ENCODE assay signal across 1 cellular context in the genomic region with DNA sequence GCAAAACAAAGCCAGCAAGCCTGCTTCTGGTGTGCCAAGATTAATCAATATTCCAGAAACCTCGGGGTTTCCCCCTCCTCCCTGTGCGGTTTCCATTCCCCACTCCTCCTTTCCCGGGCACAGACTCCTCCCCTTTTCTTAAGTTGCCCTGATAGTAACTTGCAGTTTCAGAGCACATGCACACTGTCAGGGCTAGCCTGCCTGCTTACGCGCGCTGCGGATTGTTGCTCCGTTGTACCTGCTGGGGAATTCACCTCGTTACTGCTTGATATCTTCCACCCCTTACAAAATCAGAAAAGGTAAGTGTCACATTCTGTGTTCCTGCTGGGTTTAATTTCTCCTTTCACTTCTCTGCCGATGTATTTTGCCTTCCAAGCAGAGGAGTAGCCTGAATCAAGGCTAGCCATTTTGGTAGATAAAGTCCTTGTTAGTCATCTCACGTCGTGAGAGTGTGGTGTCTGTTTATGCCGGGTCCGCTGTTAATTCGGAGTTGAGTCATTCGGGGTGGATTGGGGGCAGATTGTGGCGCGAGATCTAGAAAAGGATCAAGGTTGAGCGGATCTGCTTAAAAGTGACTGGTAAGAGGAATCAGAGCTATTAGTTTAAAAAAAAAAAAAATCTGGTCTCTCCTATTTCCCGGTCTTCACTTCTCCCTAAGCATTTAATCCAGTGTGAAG.
TF ChIP-seq lines count a peak whose summit lies in the region.

Gene SLC1A3, plus strand, starts transcription at position 170 of the 677 bp plus-strand sequence. CDS start 1,818 bp downstream, outside the sequence.

TF ChIP-seq in H1, 55 proteins besides CTCF, POLR2A, EP300 and RAD21 (continued from another document):
- TF ChIP-seq TEAD4 (IDR thresholded peaks at IDR 0.05; ENCODE audit: low read depth, low read length) = 0 out of 2 replicates have a peak, but pooled peaks have one; percentile 3
- TF ChIP-seq CHD2 (IDR thresholded peaks at IDR 0.05; ENCODE audit: low read length) = no peak
- 0 out of 2 replicates have a peak, but pooled peaks have one; percentile 1 for TF ChIP-seq SIX5 (IDR thresholded peaks at IDR 0.05; ENCODE audit: low read depth, low read length)
- TF ChIP-seq EZH2 (IDR thresholded peaks at IDR 0.05; ENCODE audit: low read depth, low read length, severe bottlenecking) = no peak
- peak; percentile 98 for TF ChIP-seq POLR2AphosphoS5 (IDR thresholded peaks at IDR 0.05; ENCODE audit: low read depth, low read length)
- peak; percentile 94 for TF ChIP-seq SAP30 (IDR thresholded peaks at IDR 0.05; ENCODE audit: insufficient read depth, insufficient replicate concordance, low read length)
- TF ChIP-seq KDM4A (IDR thresholded peaks at IDR 0.05; ENCODE audit: low read depth, low read length, severe bottlenecking) = peak; percentile 47
- TF ChIP-seq RNF2 (IDR thresholded peaks at IDR 0.05; ENCODE audit: borderline replicate concordance, low read depth, low read length, missing control alignments, poor library complexity, severe bottlenecking) = no peak
- no peak for TF ChIP-seq GABPA (IDR thresholded peaks at IDR 0.05; ENCODE audit: borderline replicate concordance, insufficient read depth, low read length)
- TF ChIP-seq RFX5 (IDR thresholded peaks at IDR 0.05; ENCODE audit: borderline replicate concordance, low read depth, low read length) = no peak
- peak; percentile 82 to 95; a peak in 3 of 4 replicates for TF ChIP-seq SIN3A (conservative IDR thresholded peaks at IDR 0.05 in 1 of 2, IDR thresholded peaks at IDR 0.05 in 1 of 2; ENCODE audit: low read depth in 1 of 2, low read length in 2 of 2)
- no peak for TF ChIP-seq RXRA (IDR thresholded peaks at IDR 0.05; ENCODE audit: insufficient read depth, low read depth, low read length)
- 0 out of 2 replicates have a peak, but pooled peaks have one; percentile 24 for TF ChIP-seq CREB1 (IDR thresholded peaks at IDR 0.05)
- peak in 1 of 2 experiments; percentile 27; a peak in 1 of 4 replicates for TF ChIP-seq HDAC2 (IDR thresholded peaks at IDR 0.05; ENCODE audit: borderline replicate concordance in 1 of 2, low read depth in 2 of 2, low read length in 2 of 2)
- no peak for TF ChIP-seq BCL11A (IDR thresholded peaks at IDR 0.05; ENCODE audit: low read depth in 2 of 2, low read length in 2 of 2)
- TF ChIP-seq POU5F1 (IDR thresholded peaks at IDR 0.05; ENCODE audit: low read depth, low read length) = no peak
- TF ChIP-seq, protein P1, sequence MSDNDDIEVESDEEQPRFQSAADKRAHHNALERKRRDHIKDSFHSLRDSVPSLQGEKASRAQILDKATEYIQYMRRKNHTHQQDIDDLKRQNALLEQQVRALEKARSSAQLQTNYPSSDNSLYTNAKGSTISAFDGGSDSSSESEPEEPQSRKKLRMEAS (IDR thresholded peaks at IDR 0.05) = peak; percentile 91
- TF ChIP-seq SUZ12 (IDR thresholded peaks at IDR 0.05; ENCODE audit: low read length) = no peak
- TF ChIP-seq, protein P2, sequence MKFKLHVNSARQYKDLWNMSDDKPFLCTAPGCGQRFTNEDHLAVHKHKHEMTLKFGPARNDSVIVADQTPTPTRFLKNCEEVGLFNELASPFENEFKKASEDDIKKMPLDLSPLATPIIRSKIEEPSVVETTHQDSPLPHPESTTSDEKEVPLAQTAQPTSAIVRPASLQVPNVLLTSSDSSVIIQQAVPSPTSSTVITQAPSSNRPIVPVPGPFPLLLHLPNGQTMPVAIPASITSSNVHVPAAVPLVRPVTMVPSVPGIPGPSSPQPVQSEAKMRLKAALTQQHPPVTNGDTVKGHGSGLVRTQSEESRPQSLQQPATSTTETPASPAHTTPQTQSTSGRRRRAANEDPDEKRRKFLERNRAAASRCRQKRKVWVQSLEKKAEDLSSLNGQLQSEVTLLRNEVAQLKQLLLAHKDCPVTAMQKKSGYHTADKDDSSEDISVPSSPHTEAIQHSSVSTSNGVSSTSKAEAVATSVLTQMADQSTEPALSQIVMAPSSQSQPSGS (IDR thresholded peaks at IDR 0.05; ENCODE audit: low read length) = no peak
- TF ChIP-seq CBX5 (IDR thresholded peaks at IDR 0.05; ENCODE audit: low read depth, low read length) = no peak
- 0 out of 2 replicates have a peak, but pooled peaks have one; percentile 16 for TF ChIP-seq RBBP5 (IDR thresholded peaks at IDR 0.05; ENCODE audit: borderline replicate concordance, low read depth, low read length)
- no peak for TF ChIP-seq BACH1 (IDR thresholded peaks at IDR 0.05; ENCODE audit: low read length)
- TF ChIP-seq ASH2L (IDR thresholded peaks at IDR 0.05; ENCODE audit: low read length) = peak; percentile 75
- TF ChIP-seq TAF7 (optimal IDR thresholded peaks at IDR 0.05; ENCODE audit: borderline replicate concordance, low read depth, low read length) = no peak
- no peak for TF ChIP-seq JUN (IDR thresholded peaks at IDR 0.05; ENCODE audit: low read depth, low read length)
- no peak for TF ChIP-seq ATF3 (IDR thresholded peaks at IDR 0.05; ENCODE audit: insufficient read depth, low read depth, low read length)
- no peak for TF ChIP-seq CBX8 (IDR thresholded peaks at IDR 0.05; ENCODE audit: borderline replicate concordance, low read depth, low read length)
- no peak for TF ChIP-seq BRCA1 (IDR thresholded peaks at IDR 0.05; ENCODE audit: low read depth, low read length)
- no peak for TF ChIP-seq SP2 (IDR thresholded peaks at IDR 0.05; ENCODE audit: low read length)
- TF ChIP-seq SP4 (IDR thresholded peaks at IDR 0.05; ENCODE audit: low read length) = no peak
- peak; percentile 90 for TF ChIP-seq TAF1 (IDR thresholded peaks at IDR 0.05; ENCODE audit: low read depth, low read length)
- TF ChIP-seq E2F6 (IDR thresholded peaks at IDR 0.05) = no peak
- TF ChIP-seq KDM5A (IDR thresholded peaks at IDR 0.05; ENCODE audit: low read length) = no peak
- TF ChIP-seq CTBP2 (IDR thresholded peaks at IDR 0.05; ENCODE audit: borderline replicate concordance, insufficient read depth, insufficient read length, low read length) = no peak
- TF ChIP-seq SRF (IDR thresholded peaks at IDR 0.05; ENCODE audit: low read depth, low read length) = no peak
- TF ChIP-seq YY1 (IDR thresholded peaks at IDR 0.05; ENCODE audit: low read depth, low read length) = 0 out of 2 replicates have a peak, but pooled peaks have one; percentile 7
- TF ChIP-seq, protein P3, sequence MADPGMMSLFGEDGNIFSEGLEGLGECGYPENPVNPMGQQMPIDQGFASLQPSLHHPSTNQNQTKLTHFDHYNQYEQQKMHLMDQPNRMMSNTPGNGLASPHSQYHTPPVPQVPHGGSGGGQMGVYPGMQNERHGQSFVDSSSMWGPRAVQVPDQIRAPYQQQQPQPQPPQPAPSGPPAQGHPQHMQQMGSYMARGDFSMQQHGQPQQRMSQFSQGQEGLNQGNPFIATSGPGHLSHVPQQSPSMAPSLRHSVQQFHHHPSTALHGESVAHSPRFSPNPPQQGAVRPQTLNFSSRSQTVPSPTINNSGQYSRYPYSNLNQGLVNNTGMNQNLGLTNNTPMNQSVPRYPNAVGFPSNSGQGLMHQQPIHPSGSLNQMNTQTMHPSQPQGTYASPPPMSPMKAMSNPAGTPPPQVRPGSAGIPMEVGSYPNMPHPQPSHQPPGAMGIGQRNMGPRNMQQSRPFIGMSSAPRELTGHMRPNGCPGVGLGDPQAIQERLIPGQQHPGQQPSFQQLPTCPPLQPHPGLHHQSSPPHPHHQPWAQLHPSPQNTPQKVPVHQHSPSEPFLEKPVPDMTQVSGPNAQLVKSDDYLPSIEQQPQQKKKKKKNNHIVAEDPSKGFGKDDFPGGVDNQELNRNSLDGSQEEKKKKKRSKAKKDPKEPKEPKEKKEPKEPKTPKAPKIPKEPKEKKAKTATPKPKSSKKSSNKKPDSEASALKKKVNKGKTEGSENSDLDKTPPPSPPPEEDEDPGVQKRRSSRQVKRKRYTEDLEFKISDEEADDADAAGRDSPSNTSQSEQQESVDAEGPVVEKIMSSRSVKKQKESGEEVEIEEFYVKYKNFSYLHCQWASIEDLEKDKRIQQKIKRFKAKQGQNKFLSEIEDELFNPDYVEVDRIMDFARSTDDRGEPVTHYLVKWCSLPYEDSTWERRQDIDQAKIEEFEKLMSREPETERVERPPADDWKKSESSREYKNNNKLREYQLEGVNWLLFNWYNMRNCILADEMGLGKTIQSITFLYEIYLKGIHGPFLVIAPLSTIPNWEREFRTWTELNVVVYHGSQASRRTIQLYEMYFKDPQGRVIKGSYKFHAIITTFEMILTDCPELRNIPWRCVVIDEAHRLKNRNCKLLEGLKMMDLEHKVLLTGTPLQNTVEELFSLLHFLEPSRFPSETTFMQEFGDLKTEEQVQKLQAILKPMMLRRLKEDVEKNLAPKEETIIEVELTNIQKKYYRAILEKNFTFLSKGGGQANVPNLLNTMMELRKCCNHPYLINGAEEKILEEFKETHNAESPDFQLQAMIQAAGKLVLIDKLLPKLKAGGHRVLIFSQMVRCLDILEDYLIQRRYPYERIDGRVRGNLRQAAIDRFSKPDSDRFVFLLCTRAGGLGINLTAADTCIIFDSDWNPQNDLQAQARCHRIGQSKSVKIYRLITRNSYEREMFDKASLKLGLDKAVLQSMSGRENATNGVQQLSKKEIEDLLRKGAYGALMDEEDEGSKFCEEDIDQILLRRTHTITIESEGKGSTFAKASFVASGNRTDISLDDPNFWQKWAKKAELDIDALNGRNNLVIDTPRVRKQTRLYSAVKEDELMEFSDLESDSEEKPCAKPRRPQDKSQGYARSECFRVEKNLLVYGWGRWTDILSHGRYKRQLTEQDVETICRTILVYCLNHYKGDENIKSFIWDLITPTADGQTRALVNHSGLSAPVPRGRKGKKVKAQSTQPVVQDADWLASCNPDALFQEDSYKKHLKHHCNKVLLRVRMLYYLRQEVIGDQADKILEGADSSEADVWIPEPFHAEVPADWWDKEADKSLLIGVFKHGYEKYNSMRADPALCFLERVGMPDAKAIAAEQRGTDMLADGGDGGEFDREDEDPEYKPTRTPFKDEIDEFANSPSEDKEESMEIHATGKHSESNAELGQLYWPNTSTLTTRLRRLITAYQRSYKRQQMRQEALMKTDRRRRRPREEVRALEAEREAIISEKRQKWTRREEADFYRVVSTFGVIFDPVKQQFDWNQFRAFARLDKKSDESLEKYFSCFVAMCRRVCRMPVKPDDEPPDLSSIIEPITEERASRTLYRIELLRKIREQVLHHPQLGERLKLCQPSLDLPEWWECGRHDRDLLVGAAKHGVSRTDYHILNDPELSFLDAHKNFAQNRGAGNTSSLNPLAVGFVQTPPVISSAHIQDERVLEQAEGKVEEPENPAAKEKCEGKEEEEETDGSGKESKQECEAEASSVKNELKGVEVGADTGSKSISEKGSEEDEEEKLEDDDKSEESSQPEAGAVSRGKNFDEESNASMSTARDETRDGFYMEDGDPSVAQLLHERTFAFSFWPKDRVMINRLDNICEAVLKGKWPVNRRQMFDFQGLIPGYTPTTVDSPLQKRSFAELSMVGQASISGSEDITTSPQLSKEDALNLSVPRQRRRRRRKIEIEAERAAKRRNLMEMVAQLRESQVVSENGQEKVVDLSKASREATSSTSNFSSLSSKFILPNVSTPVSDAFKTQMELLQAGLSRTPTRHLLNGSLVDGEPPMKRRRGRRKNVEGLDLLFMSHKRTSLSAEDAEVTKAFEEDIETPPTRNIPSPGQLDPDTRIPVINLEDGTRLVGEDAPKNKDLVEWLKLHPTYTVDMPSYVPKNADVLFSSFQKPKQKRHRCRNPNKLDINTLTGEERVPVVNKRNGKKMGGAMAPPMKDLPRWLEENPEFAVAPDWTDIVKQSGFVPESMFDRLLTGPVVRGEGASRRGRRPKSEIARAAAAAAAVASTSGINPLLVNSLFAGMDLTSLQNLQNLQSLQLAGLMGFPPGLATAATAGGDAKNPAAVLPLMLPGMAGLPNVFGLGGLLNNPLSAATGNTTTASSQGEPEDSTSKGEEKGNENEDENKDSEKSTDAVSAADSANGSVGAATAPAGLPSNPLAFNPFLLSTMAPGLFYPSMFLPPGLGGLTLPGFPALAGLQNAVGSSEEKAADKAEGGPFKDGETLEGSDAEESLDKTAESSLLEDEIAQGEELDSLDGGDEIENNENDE (IDR thresholded peaks at IDR 0.05; ENCODE audit: insufficient replicate concordance, low read length) = peak; percentile 12
